16 cellular contexts compared by ENCODE assay signal in the genomic region with DNA sequence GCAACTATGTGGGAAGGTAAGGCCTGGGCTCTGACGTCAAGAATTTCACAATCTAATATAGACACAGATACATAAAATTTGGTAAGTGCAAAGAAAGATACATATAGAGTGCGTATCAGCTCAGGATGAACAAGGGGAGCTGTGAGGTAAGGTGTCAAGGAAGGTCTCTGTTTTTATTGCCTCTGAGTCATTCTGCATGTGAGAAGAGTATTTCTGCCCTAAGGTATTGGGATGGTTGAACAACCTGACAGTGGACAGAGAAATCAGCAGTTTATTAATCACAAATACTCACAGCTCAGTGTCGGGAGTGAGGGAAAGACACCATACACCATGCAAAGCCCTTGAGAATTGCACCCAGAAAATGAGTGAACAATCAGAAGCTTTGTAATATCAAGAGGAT.
DNase-seq lines count a peak whose midpoint lies in the region; ATAC-seq, FAIRE-seq and TF ChIP-seq lines count a peak whose summit lies in the region.
"Had no signal": no experiment of that assay in that cellular context is flagged by ENCODE, and none has a peak within 500 bp of the region (broad histone marks: within the 10 kb centered on the region; RNA-seq: fewer than 3 reads in every experiment).

No MANE protein-coding gene starts in this region.

- intact Hi-C loops in HepG2 (cut with micrococcal nuclease; ENCODE audit: unreplicated experiment), result no loop called here
- intact Hi-C loops in right lobe of liver (cut with DNase I), result no loop called here
- intact Hi-C loops in mammary epithelial cell (cut with micrococcal nuclease), result no loop called here
- intact Hi-C loops in CD8-positive, alpha-beta T cell (cut with DNase I, micrococcal nuclease), result loop anchor here in 1 of 2 experiments (10.0 kb wide), 1 partner anchor 1329 kb away; no protein-coding TSS in a partner anchor
- intact Hi-C loops in gastrocnemius medialis (cut with DNase I; ENCODE audit: low total_unique reads), result no loop called here
- intact Hi-C loops in colonic mucosa (cut with DNase I), result no loop called here

- ATAC-seq in HepG2 (no peak), right lobe of liver (no peak), gastrocnemius medialis (no peak)
- ATAC-seq in CD8-positive, alpha-beta T cell, result no peak
- ATAC-seq: GM23338 had no signal

- H3K4me3 ChIP-seq in HepG2 (replicated peaks in 1 of 3; ENCODE audit: insufficient read depth in 1 of 3, low read depth in 2 of 3, low read length in 3 of 3) (no peak overlapping the region), right lobe of liver (no peak overlapping the region), NB4 (ENCODE audit: low read depth, low read length) (no peak overlapping the region), mammary epithelial cell (replicated peaks in 1 of 3; ENCODE audit: insufficient read depth in 1 of 3, low read depth in 2 of 3, low read length in 3 of 3) (no peak overlapping the region), gastrocnemius medialis (no peak overlapping the region), colonic mucosa (no peak overlapping the region)
- no peak overlapping the region for H3K4me3 ChIP-seq in CD8-positive, alpha-beta T cell (ENCODE audit: low read depth, low read length)
- H3K4me3 ChIP-seq: BLaER1 treated with 17β-estradiol and CSF1 and Interleukin-3, amounts not matched to agents 10 nM and 100 nM; GM23338 had no signal

- H3K27ac ChIP-seq in HepG2 (ENCODE audit: extremely low read length, insufficient read depth, low read length) (no peak overlapping the region), right lobe of liver (no peak overlapping the region), mammary epithelial cell (ENCODE audit: insufficient read depth, low read depth, low read length) (no peak overlapping the region), gastrocnemius medialis (no peak overlapping the region), colonic mucosa (no peak overlapping the region)
- H3K27ac ChIP-seq in CD8-positive, alpha-beta T cell (ENCODE audit: low read depth, low read length), result no peak overlapping the region

- no peak overlapping the region for H3K9ac ChIP-seq in HepG2 (ENCODE audit: insufficient read depth, low read depth, low read length)
- H3K9ac ChIP-seq in mammary epithelial cell (ENCODE audit: insufficient read depth, low read length), result no peak overlapping the region
- no peak overlapping the region for H3K9ac ChIP-seq in colonic mucosa (ENCODE audit: low read depth in 2 of 2, low read length in 2 of 2)
- H3K9ac ChIP-seq: BLaER1 treated with 17β-estradiol and CSF1 and Interleukin-3, amounts not matched to agents 10 nM and 100 nM had no signal

- H3K27ac Mint-ChIP-seq in CD8-positive, alpha-beta T cell, result no peak overlapping the region
- H3K27ac Mint-ChIP-seq: CD4-positive, alpha-beta T cell; GM23338; IgD-negative memory B cell had no signal

- CTCF ChIA-PET in HepG2 (lab: Yijun Ruan, JAX; ENCODE audit: low intra/inter-chr PET ratio, low total read pairs) (no interaction called here), mammary epithelial cell (lab: Charles Lee; ENCODE audit: low non-redundant PET) (no interaction called here)
- CTCF ChIA-PET in CD8-positive, alpha-beta T cell (lab: Charles Lee), result interaction anchor here (1.4 kb wide), 1 partner anchor 9 kb away, joined by 5 read pairs; no protein-coding TSS in a partner anchor

- WGBS in HepG2 (ENCODE audit: low lambda C conversion rate), result 38% methylated on average over 3 of the region's 3 CpGs
- 64% methylated on average over 3 of the region's 3 CpGs for WGBS in right lobe of liver (ENCODE audit: insufficient coverage, low coverage, low lambda C conversion rate, missing lambda C conversion rate)
- WGBS in mammary epithelial cell (ENCODE audit: low coverage, missing lambda C conversion rate), result 82% methylated on average over 3 of the region's 3 CpGs

- no peaks in the 10 kb centered on the region for H3K4me1 Mint-ChIP-seq in CD8-positive, alpha-beta T cell (ENCODE audit: low read depth)
- H3K4me1 Mint-ChIP-seq: GM23338, IgD-negative memory B cell had no signal

- FAIRE-seq in HepG2 (lab: Jason Lieb, UNC), result no peak
- FAIRE-seq: D721Med had no signal

- TF ChIP-seq CTCF in HepG2 (CRISPR knock-in tag; IDR thresholded peaks at IDR 0.05), result no peak
- no peak for TF ChIP-seq CTCF in right lobe of liver (IDR thresholded peaks at IDR 0.05)
- TF ChIP-seq CTCF in NB4 (IDR thresholded peaks at IDR 0.05; ENCODE audit: low read depth, low read length), result no peak
- no peak for TF ChIP-seq CTCF in mammary epithelial cell (conservative IDR thresholded peaks at IDR 0.05 in 1 of 2, IDR thresholded peaks at IDR 0.05 in 1 of 2; ENCODE audit: extremely low read depth in 1 of 2, insufficient read depth in 1 of 2, low read depth in 1 of 2, low read length in 2 of 2)
- no peak for TF ChIP-seq CTCF in CD8-positive, alpha-beta T cell (IDR thresholded peaks at IDR 0.05)
- no peak for TF ChIP-seq CTCF in gastrocnemius medialis (IDR thresholded peaks at IDR 0.05 in 4 of 5, conservative IDR thresholded peaks at IDR 0.05 in 1 of 5)
- TF ChIP-seq CTCF in colonic mucosa (IDR thresholded peaks at IDR 0.05), result no peak

- H3K79me2 ChIP-seq in HepG2 (ENCODE audit: insufficient read depth, low read length), result no peaks in the 10 kb centered on the region
- no peaks in the 10 kb centered on the region for H3K79me2 ChIP-seq in mammary epithelial cell (ENCODE audit: insufficient read depth, low read length)

- H3K9me3 ChIP-seq in HepG2 (ENCODE audit: low read length) (no peaks in the 10 kb centered on the region), right lobe of liver (no peaks in the 10 kb centered on the region), mammary epithelial cell (replicated peaks; ENCODE audit: insufficient read depth, low read length) (no peaks in the 10 kb centered on the region), gastrocnemius medialis (no peaks in the 10 kb centered on the region), colonic mucosa (no peaks in the 10 kb centered on the region)
- no peaks in the 10 kb centered on the region for H3K9me3 ChIP-seq in CD8-positive, alpha-beta T cell (ENCODE audit: low read length)

- POLR2A ChIA-PET in HepG2 (lab: Yijun Ruan, JAX), result no interaction called here
- POLR2A ChIA-PET in CD8-positive, alpha-beta T cell (lab: Charles Lee), result no interaction called here

- H3K4me1 ChIP-seq in HepG2 (ENCODE audit: insufficient read depth, low read length) (no peaks in the 10 kb centered on the region), right lobe of liver (no peaks in the 10 kb centered on the region), mammary epithelial cell (ENCODE audit: insufficient read depth, low read length) (no peaks in the 10 kb centered on the region), gastrocnemius medialis (no peaks in the 10 kb centered on the region), colonic mucosa (no peaks in the 10 kb centered on the region)
- no peaks in the 10 kb centered on the region for H3K4me1 ChIP-seq in CD8-positive, alpha-beta T cell (ENCODE audit: insufficient read depth, low read length)

- H3K9me3 Mint-ChIP-seq in CD8-positive, alpha-beta T cell, result no peaks in the 10 kb centered on the region
- H3K9me3 Mint-ChIP-seq: CD4-positive, alpha-beta T cell had no signal

- H3K36me3 ChIP-seq in HepG2 (replicated peaks in 1 of 2; ENCODE audit: control insufficient read depth in 1 of 2, insufficient read depth in 2 of 2, low read length in 2 of 2) (no peaks in the 10 kb centered on the region), right lobe of liver (no peaks in the 10 kb centered on the region), mammary epithelial cell (ENCODE audit: insufficient read depth, low read length) (no peaks in the 10 kb centered on the region), gastrocnemius medialis (no peaks in the 10 kb centered on the region), colonic mucosa (no peaks in the 10 kb centered on the region)
- H3K36me3 ChIP-seq in CD8-positive, alpha-beta T cell (ENCODE audit: insufficient read depth, low read length), result no peaks in the 10 kb centered on the region
- H3K36me3 ChIP-seq: BLaER1 treated with 17β-estradiol and CSF1 and Interleukin-3, amounts not matched to agents 10 nM and 100 nM had no signal

- TF ChIP-seq EP300 in HepG2 (IDR thresholded peaks at IDR 0.05; ENCODE audit: low read depth in 2 of 2, low read length in 2 of 2) (no peak), HepG2 (CRISPR knock-in tag; IDR thresholded peaks at IDR 0.05; ENCODE audit: borderline replicate concordance) (no peak)

- H2AFZ ChIP-seq in HepG2 (ENCODE audit: low read length), result no peak overlapping the region
- no peak overlapping the region for H2AFZ ChIP-seq in mammary epithelial cell (ENCODE audit: low read depth, low read length)
- H2AFZ ChIP-seq: GM23338 had no signal

- no peaks in the 10 kb centered on the region for H3K36me3 Mint-ChIP-seq in CD8-positive, alpha-beta T cell
- H3K36me3 Mint-ChIP-seq: IgD-negative memory B cell had no signal

- H3K27me3 ChIP-seq in HepG2 (ENCODE audit: control insufficient read depth in 1 of 2, insufficient read depth in 2 of 2, low read length in 2 of 2), result no peaks in the 10 kb centered on the region
- H3K27me3 ChIP-seq in right lobe of liver, result no peaks in the 10 kb centered on the region
- no peaks in the 10 kb centered on the region for H3K27me3 ChIP-seq in mammary epithelial cell (ENCODE audit: insufficient read depth, low read length)
- no peaks in the 10 kb centered on the region for H3K27me3 ChIP-seq in CD8-positive, alpha-beta T cell (ENCODE audit: insufficient read depth, low read length)
- no peaks in the 10 kb centered on the region for H3K27me3 ChIP-seq in gastrocnemius medialis
- H3K27me3 ChIP-seq in colonic mucosa, result no peaks in the 10 kb centered on the region
- H3K27me3 ChIP-seq: BLaER1 treated with 17β-estradiol and CSF1 and Interleukin-3, amounts not matched to agents 10 nM and 100 nM had no signal

- peaks cover 15% of the 10 kb centered on the region for H3K27me3 Mint-ChIP-seq in CD8-positive, alpha-beta T cell (ENCODE audit: low read depth)

- H3K4me2 ChIP-seq in HepG2 (ENCODE audit: low read depth, low read length) (no peak overlapping the region), mammary epithelial cell (ENCODE audit: insufficient read depth, low read depth, low read length) (no peak overlapping the region)
- H3K4me2 ChIP-seq: GM23338 had no signal

- in situ Hi-C loops in HepG2 (cut with HindIII; ENCODE audit: extremely low pct_ligation_motif_present, low pct_unique_long_range_greater_than_20kb) (no loop called here), mammary epithelial cell (cut with MboI; ENCODE audit: low sequenced_read_pairs in 2 of 2) (no loop called here), gastrocnemius medialis (cut with MboI; ENCODE audit: low sequenced_read_pairs in 4 of 4) (no loop called here)

- no peak overlapping the region for H3K4me3 Mint-ChIP-seq in CD8-positive, alpha-beta T cell
- H3K4me3 Mint-ChIP-seq: CD4-positive, alpha-beta T cell; GM23338; IgD-negative memory B cell had no signal

- no peak for TF ChIP-seq RAD21 in HepG2 (CRISPR knock-in tag; IDR thresholded peaks at IDR 0.05)

- TF ChIP-seq POLR2A in HepG2 (IDR thresholded peaks at IDR 0.05; ENCODE audit: insufficient read depth in 1 of 2, low read depth in 2 of 2, low read length in 2 of 2) (no peak), right lobe of liver (IDR thresholded peaks at IDR 0.05) (no peak), NB4 (IDR thresholded peaks at IDR 0.05; ENCODE audit: extremely low read depth, insufficient read length) (no peak), gastrocnemius medialis (IDR thresholded peaks at IDR 0.05) (no peak)

- BruUV-seq in HepG2 (replicated peaks; lab: Mats Ljungman, UMichigan) (no TSS peak), mammary epithelial cell (replicated peaks; lab: Mats Ljungman, UMichigan) (no TSS peak)

- dilution Hi-C loops in mammary epithelial cell (cut with HindIII; ENCODE audit: low sequenced_read_pairs), result no loop called here

- DNase-seq in HepG2 (ENCODE audit: low spot score) (no peak), right lobe of liver (no peak), NB4 (ENCODE audit: low read depth) (peak; percentile 15), mammary epithelial cell (peak; percentile 2), renal cortical epithelial cell (ENCODE audit: low read depth) (peak; percentile 3), gastrocnemius medialis (no peak), colonic mucosa (no peak)
- DNase-seq in CD8-positive, alpha-beta T cell, result no peak
- DNase-seq: ACHN; CD4-positive, alpha-beta T cell; DND-41; H7 had no signal

- H4K20me1 ChIP-seq in HepG2 (ENCODE audit: insufficient read depth, low read length), result no peaks in the 10 kb centered on the region
- H4K20me1 ChIP-seq in mammary epithelial cell (ENCODE audit: insufficient read depth, low read length), result no peaks in the 10 kb centered on the region
- H4K20me1 ChIP-seq: BLaER1 treated with 17β-estradiol and CSF1 and Interleukin-3, amounts not matched to agents 10 nM and 100 nM had no signal

Comparison
In these comparisons a context has a peak if more than half of its experiments do, and no peak if none do; other contexts are left out.
1. DNase-seq: peak in NB4 (single experiment), mammary epithelial cell (single experiment) and renal cortical epithelial cell (single experiment); none in HepG2 (single experiment), right lobe of liver (0 of 3), CD8-positive, alpha-beta T cell (0 of 7), gastrocnemius medialis (0 of 2) and colonic mucosa (single experiment).